1 cellular context compared by ENCODE assay signal in genomic region chr17:27631897-27632725, GRCh38.
TF ChIP-seq lines count a peak whose summit lies in the region.

No MANE protein-coding gene starts in this region.

TF ChIP-seq in SK-N-SH treated with all-trans-retinoic acid at 6 μM for 48 hours, 23 proteins besides CTCF, POLR2A, EP300 and RAD21 (continued from another document):
- TF ChIP-seq TSHZ2 (CRISPR knock-in tag; IDR thresholded peaks at IDR 0.05) (no peak), BACH2 (CRISPR knock-in tag; IDR thresholded peaks at IDR 0.05; ENCODE audit: borderline replicate concordance) (no peak), POU6F1 (CRISPR knock-in tag; IDR thresholded peaks at IDR 0.05; ENCODE audit: borderline replicate concordance, low read depth) (no peak), OSR1 (CRISPR knock-in tag; IDR thresholded peaks at IDR 0.05) (no peak), ARNTL (CRISPR knock-in tag; IDR thresholded peaks at IDR 0.05; ENCODE audit: borderline replicate concordance, low read depth) (no peak), ZFP3 (CRISPR knock-in tag; IDR thresholded peaks at IDR 0.05) (no peak), SNAI2 (CRISPR knock-in tag; IDR thresholded peaks at IDR 0.05) (no peak), ZNF70 (CRISPR knock-in tag; IDR thresholded peaks at IDR 0.05) (no peak), ESRRG (CRISPR knock-in tag; IDR thresholded peaks at IDR 0.05) (no peak)
